Comparison of ENCODE assay signal across 17 cellular contexts in genomic region chr1:95778217-95778616, GRCh38.
"Had no signal": no experiment of that assay in that cellular context is flagged by ENCODE, and none has a peak within 500 bp of the region (broad histone marks: within the 10 kb centered on the region; RNA-seq: fewer than 3 reads in every experiment).

No MANE protein-coding gene starts in this region.

- ATAC-seq: esophagus mucosa; gastrocnemius medialis; heart right ventricle; mucosa of descending colon; naive thymus-derived CD8-positive, alpha-beta T cell; psoas muscle; right lobe of liver; stimulated activated effector memory CD8-positive, alpha-beta T cell treated with anti-CD3 and anti-CD28 coated beads, Interleukin-12 subunit alpha, Interleukin-12 subunit beta, amount 100 ng/mL, for 72 hours; upper lobe of right lung had no signal

- DNase-seq: effector memory CD4-positive, alpha-beta T cell; gastrocnemius medialis; heart right ventricle; hypothalamus; kidney glomerular epithelial cell; mammary epithelial cell; mucosa of descending colon; naive thymus-derived CD8-positive, alpha-beta T cell; psoas muscle; retina; right lobe of liver; stimulated activated CD4-positive, alpha-beta T cell treated with anti-CD3 and anti-CD28 coated beads, Interleukin-4, amount 100 ng/mL, for 1 hour; stimulated activated CD8-positive, alpha-beta memory T cell treated with anti-CD3 and anti-CD28 coated beads, Interleukin-4, amount 100 ng/mL, for 48 hours; testis; upper lobe of right lung had no signal
